ENCODE assay signal across 20 cellular contexts in the genomic region with DNA sequence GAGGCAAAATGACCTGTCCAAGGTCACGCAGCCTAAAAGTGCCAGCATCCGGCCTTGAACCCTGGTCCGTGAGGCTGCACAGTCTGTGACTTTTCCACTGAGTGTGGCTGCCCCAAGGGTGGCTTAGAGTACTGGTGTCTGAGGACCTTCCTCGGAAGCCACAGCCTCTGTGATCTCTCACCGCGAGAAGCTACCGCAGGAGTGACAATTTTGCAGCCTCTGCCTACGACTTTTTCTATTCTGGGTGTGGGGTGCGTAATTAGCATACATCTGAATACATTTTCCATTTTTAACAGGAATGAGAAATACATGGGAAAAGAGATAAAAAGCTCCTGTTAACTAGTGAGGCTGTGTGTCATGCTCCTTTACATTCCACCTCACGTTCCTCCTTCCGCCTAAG. TPM values are rescaled to one million over a fixed set of nuclear protein-coding genes. Genes with fewer than 3 reads are reported as not detected.
A peak's percentile ranks its signal among the peaks of the same experiment; 100 is the strongest.
DNase-seq lines count a peak whose midpoint lies in the region; ATAC-seq and TF ChIP-seq lines count a peak whose summit lies in the region.
"Had no signal": no experiment of that assay in that cellular context is flagged by ENCODE, and none has a peak within 500 bp of the region (broad histone marks: within the 10 kb centered on the region; RNA-seq: fewer than 3 reads in every experiment).

No MANE protein-coding gene starts in this region.

- no peaks in the 10 kb centered on the region for H3K79me1 ChIP-seq in neuronal stem cell (ENCODE audit: low read depth, low read length)

- 81 to 87% (median 82%) methylated on average over 11 of the region's 11 CpGs for WGBS in psoas muscle, 3 donors
- WGBS in neuronal stem cell (ENCODE audit: extremely low coverage in 2 of 2, insufficient read length in 2 of 2, insufficient replicate concordance in 1 of 2), 2 donors = no CpG with 5 or more reads among the region's 11 CpGs

- peaks cover 0 to 8% of the 10 kb centered on the region in 2 donors for H3K36me3 Mint-ChIP-seq in activated naive CD4-positive, alpha-beta T cell treated with anti-CD3 and anti-CD28 coated beads, Interleukin-2, amount 50 U/mL, for 72 hours

- H3K4ac ChIP-seq in neuronal stem cell (ENCODE audit: low read length) = no peak overlapping the region

- peak; percentile 51 to 68 for ATAC-seq in activated naive CD4-positive, alpha-beta T cell treated with anti-CD3 and anti-CD28 coated beads, Interleukin-2, amount 50 U/mL, for 72 hours
- ATAC-seq in psoas muscle (no peak), HG03571 (IDR thresholded peaks at IDR 0.05; ENCODE audit: unreplicated experiment) (no peak)
- ATAC-seq: K562 had no signal

- H3K27ac Mint-ChIP-seq in activated naive CD4-positive, alpha-beta T cell treated with anti-CD3 and anti-CD28 coated beads, Interleukin-2, amount 50 U/mL, for 72 hours = no peak overlapping the region
- H3K27ac Mint-ChIP-seq: activated naive CD8-positive, alpha-beta T cell; naive B cell had no signal

- H3K4me1 ChIP-seq in psoas muscle (no peaks in the 10 kb centered on the region), neuronal stem cell (ENCODE audit: control insufficient read depth in 2 of 2, insufficient read depth in 1 of 2, low read depth in 1 of 2, low read length in 2 of 2) (no peaks in the 10 kb centered on the region)
- H3K4me1 ChIP-seq: thyroid gland had no signal

- no peak overlapping the region for H3K4me3 ChIP-seq in psoas muscle
- no peak overlapping the region for H3K4me3 ChIP-seq in neuronal stem cell (ENCODE audit: low read length in 2 of 2)
- H3K4me3 ChIP-seq: K562, thyroid gland had no signal

- H3K27me3 ChIP-seq in psoas muscle (ENCODE audit: insufficient read depth in 3 of 3, low read length in 2 of 3) (peaks cover 0 to 5% (median 4%) of the 10 kb centered on the region in 3 donors), neuronal stem cell (ENCODE audit: control insufficient read depth in 3 of 3, insufficient read depth in 3 of 3, low read depth in 1 of 3, low read length in 3 of 3) (peaks cover 0 to 6% (median 0%) of the 10 kb centered on the region in 3 experiments)
- H3K27me3 ChIP-seq: brain microvascular endothelial cell, thyroid gland had no signal

- H2AFZ ChIP-seq in neuronal stem cell (ENCODE audit: low read length) = no peak overlapping the region

- no peak overlapping the region for H4K91ac ChIP-seq in neuronal stem cell (ENCODE audit: low read depth, low read length, poor library complexity)

- H2BK120ac ChIP-seq in neuronal stem cell (ENCODE audit: low read depth, low read length) = no peak overlapping the region

- H2BK12ac ChIP-seq in neuronal stem cell (ENCODE audit: low read length) = no peak overlapping the region

- no peak overlapping the region for H3K23ac ChIP-seq in neuronal stem cell (ENCODE audit: low read depth, low read length, poor library complexity)

- H3K36me3 ChIP-seq in psoas muscle (ENCODE audit: insufficient read depth in 1 of 2, low read depth in 1 of 2) (no peaks in the 10 kb centered on the region), neuronal stem cell (replicated peaks in 1 of 2; ENCODE audit: control insufficient read depth in 2 of 2, insufficient read depth in 2 of 2, low read length in 2 of 2) (no peaks in the 10 kb centered on the region)
- H3K36me3 ChIP-seq: brain microvascular endothelial cell, thyroid gland had no signal

- H3K9ac ChIP-seq in neuronal stem cell (ENCODE audit: low read depth, low read length, poor library complexity) = no peak overlapping the region
- H3K9ac ChIP-seq: SK-N-SH had no signal

- H3K14ac ChIP-seq in neuronal stem cell (ENCODE audit: low read length) = no peak overlapping the region

- H3K4me2 ChIP-seq in neuronal stem cell (ENCODE audit: insufficient read depth, low read length, poor library complexity, severe bottlenecking) = no peak overlapping the region
- H3K4me2 ChIP-seq: SK-N-SH had no signal

- no peak overlapping the region for H2BK15ac ChIP-seq in neuronal stem cell (ENCODE audit: low read length)

- DNase-seq in activated T-cell treated with anti-CD3 and anti-CD28 coated beads for 24 hours (ENCODE audit: low read depth) = peak; percentile 39
- no peak for DNase-seq in activated T-cell treated with anti-CD3 and anti-CD28 coated beads, Interleukin-2, amount 50 U/mL, for 1 hour
- DNase-seq in activated naive CD4-positive, alpha-beta T cell treated with anti-CD3 and anti-CD28 coated beads, Interleukin-2, amount 50 U/mL, for 72 hours (ENCODE audit: low spot score in 2 of 2) = no peak
- DNase-seq in stimulated activated CD4-positive, alpha-beta T cell treated with anti-CD3 and anti-CD28 coated beads, Interleukin-2, amount 100 ng/mL, for 4 hours (ENCODE audit: low read depth) = peak; percentile 4
- DNase-seq in superior temporal gyrus (ENCODE audit: extremely low spot score) = peak; percentile 56
- DNase-seq in psoas muscle = no peak
- DNase-seq in neuronal stem cell (ENCODE audit: low spot score) = no peak
- DNase-seq: brain microvascular endothelial cell; foreskin fibroblast; kidney glomerular epithelial cell; naive B cell; NCI-H2029; NCI-H446; NK-92 treated with Interleukin-12 subunit alpha and Interleukin-12 subunit beta, amount 100 ng/mL, for 24 hours; SK-N-SH; thyroid gland had no signal

- H3K27ac ChIP-seq in psoas muscle = no peak overlapping the region
- H3K27ac ChIP-seq in neuronal stem cell (replicated peaks; ENCODE audit: low read length) = no peak overlapping the region
- H3K27ac ChIP-seq: brain microvascular endothelial cell, thyroid gland had no signal

- no peak overlapping the region for H2AK5ac ChIP-seq in neuronal stem cell (ENCODE audit: low read depth, low read length)

- peaks cover 3 to 25% of the 10 kb centered on the region in 2 donors for H3K9me3 Mint-ChIP-seq in activated naive CD4-positive, alpha-beta T cell treated with anti-CD3 and anti-CD28 coated beads, Interleukin-2, amount 50 U/mL, for 72 hours

- H3K9me3 ChIP-seq in psoas muscle = no peaks in the 10 kb centered on the region
- H3K9me3 ChIP-seq in neuronal stem cell (replicated peaks in 1 of 2; ENCODE audit: control insufficient read depth in 2 of 2, insufficient read depth in 1 of 2, low read depth in 1 of 2, low read length in 2 of 2) = peaks cover 0 to 3% of the 10 kb centered on the region in 2 donors
- H3K9me3 ChIP-seq: SK-N-SH, thyroid gland had no signal

- no peak overlapping the region for H4K8ac ChIP-seq in neuronal stem cell (ENCODE audit: low read depth, low read length)

- H2BK5ac ChIP-seq in neuronal stem cell (ENCODE audit: low read length) = no peak overlapping the region

- TF ChIP-seq CTCF in psoas muscle (IDR thresholded peaks at IDR 0.05) = no peak

- H3K18ac ChIP-seq in neuronal stem cell (ENCODE audit: low read length) = no peak overlapping the region

- intact Hi-C loops in psoas muscle (cut with DNase I) = no loop called here

RNA-seq across cellular contexts. Expression of a gene that starts 48.4 kb away (rescaled TPM):
- 10 to 100 TPM; 13.7 to 28.8 TPM for total RNA-seq in activated naive CD4-positive, alpha-beta T cell treated with anti-CD3 and anti-CD28 coated beads, Interleukin-2, amount 50 U/mL, for 72 hours
- total RNA-seq in psoas muscle = 1 to 10 TPM in 2 of 4 donors, under 1 TPM in 2; 0.49 to 7.0 (median 0.99) TPM
- polyA plus RNA-seq in psoas muscle = under 1 TPM; 0.17 to 0.51 (median 0.18) TPM
- 0.59 TPM for polyA plus RNA-seq in neuronal stem cell (2013, experiment 1 of 2)
- 0.62 TPM for polyA plus RNA-seq in neuronal stem cell (2013, experiment 2 of 2)
- total RNA-seq: A673, K562 had no signal

Comparison
In these comparisons a context has a peak if more than half of its experiments do, and no peak if none do; other contexts are left out.
1. DNase-seq: peak in activated T-cell treated with anti-CD3 and anti-CD28 coated beads for 24 hours (single experiment), stimulated activated CD4-positive, alpha-beta T cell treated with anti-CD3 and anti-CD28 coated beads, Interleukin-2, amount 100 ng/mL, for 4 hours (single experiment) and superior temporal gyrus (single experiment); none in activated T-cell treated with anti-CD3 and anti-CD28 coated beads, Interleukin-2, amount 50 U/mL, for 1 hour (single experiment), activated naive CD4-positive, alpha-beta T cell treated with anti-CD3 and anti-CD28 coated beads, Interleukin-2, amount 50 U/mL, for 72 hours (0 of 2), psoas muscle (0 of 2) and neuronal stem cell (single experiment).
2. ATAC-seq: peak in activated naive CD4-positive, alpha-beta T cell treated with anti-CD3 and anti-CD28 coated beads, Interleukin-2, amount 50 U/mL, for 72 hours (2 of 2); none in psoas muscle (0 of 4) and HG03571 (single experiment).